ENCODE assay signal across 28 cellular contexts in genomic region chrX:131139072-131139471, GRCh38.
"Had no signal": no experiment of that assay in that cellular context is flagged by ENCODE, and none has a peak within 500 bp of the region (broad histone marks: within the 10 kb centered on the region; RNA-seq: fewer than 3 reads in every experiment).

No MANE protein-coding gene starts in this region.

- H3K9me3 ChIP-seq: ovary, right lobe of liver, sigmoid colon, suprapubic skin, testis, tibial artery, transverse colon, upper lobe of right lung, uterus had no signal

- ATAC-seq: psoas muscle; right cardiac atrium; right lobe of liver; stimulated activated memory B cell treated with anti-CD40 and anti-IgM and Interleukin-4, amounts not matched to agents 10 μg/mL and 1 μg/mL and 100 μg/mL, for 72 hours; stimulated activated naive CD8-positive, alpha-beta T cell treated with anti-CD3 and anti-CD28 coated beads, Interleukin-15, amount 100 ng/mL, for 72 hours; stimulated activated naive CD8-positive, alpha-beta T cell treated with anti-CD3 and anti-CD28 coated beads, Interleukin-15, Interleukin-2, amounts not matched to agents 100 U/mL and 50 U/mL, for 24 hours; upper lobe of right lung had no signal

- H3K27me3 Mint-ChIP-seq: progenitor cell of endocrine pancreas; stimulated activated memory B cell treated with anti-CD40 and anti-IgM and Interleukin-4, amounts not matched to agents 10 μg/mL and 1 μg/mL and 100 μg/mL, for 72 hours; stimulated activated naive CD8-positive, alpha-beta T cell treated with anti-CD3 and anti-CD28 coated beads, Interleukin-15, amount 100 ng/mL, for 72 hours; type B pancreatic cell had no signal

- H3K27ac Mint-ChIP-seq: natural killer cell; nephron; neural progenitor cell; progenitor cell of endocrine pancreas; stimulated activated memory B cell treated with anti-CD40 and anti-IgM and Interleukin-4, amounts not matched to agents 10 μg/mL and 1 μg/mL and 100 μg/mL, for 72 hours; stimulated activated naive CD8-positive, alpha-beta T cell treated with anti-CD3 and anti-CD28 coated beads, Interleukin-15, amount 100 ng/mL, for 72 hours; type B pancreatic cell had no signal

- H3K4me3 Mint-ChIP-seq: natural killer cell; nephron; neural progenitor cell; stimulated activated memory B cell treated with anti-CD40 and anti-IgM and Interleukin-4, amounts not matched to agents 10 μg/mL and 1 μg/mL and 100 μg/mL, for 72 hours; stimulated activated naive CD8-positive, alpha-beta T cell treated with anti-CD3 and anti-CD28 coated beads, Interleukin-15, amount 100 ng/mL, for 72 hours; type B pancreatic cell had no signal

- H3K36me3 ChIP-seq: neural progenitor cell, ovary, right lobe of liver, sigmoid colon, suprapubic skin, tibial artery, transverse colon, upper lobe of right lung, uterus had no signal

- H3K36me3 Mint-ChIP-seq: natural killer cell; neural progenitor cell; stimulated activated memory B cell treated with anti-CD40 and anti-IgM and Interleukin-4, amounts not matched to agents 10 μg/mL and 1 μg/mL and 100 μg/mL, for 72 hours; type B pancreatic cell had no signal

- H3K4me3 ChIP-seq: neural progenitor cell, ovary, psoas muscle, right lobe of liver, sigmoid colon, suprapubic skin, testis, tibial artery, transverse colon, upper lobe of right lung, uterus had no signal

- DNase-seq: natural killer cell; occipital lobe; ovary; posterior cingulate gyrus; psoas muscle; right cardiac atrium; right lobe of liver; sigmoid colon; small intestine; stimulated activated CD4-positive, alpha-beta T cell treated with anti-CD3 and anti-CD28 coated beads, Interleukin-15, amount 100 ng/mL, for 24 hours; stimulated activated CD4-positive, alpha-beta T cell treated with anti-CD3 and anti-CD28 coated beads, Interleukin-2, amount 100 ng/mL, for 24 hours; stimulated activated CD4-positive, alpha-beta T cell treated with anti-CD3 and anti-CD28 coated beads, Interleukin-2, amount 100 ng/mL, for 48 hours; stimulated activated CD4-positive, alpha-beta T cell treated with anti-CD3 and anti-CD28 coated beads, Interleukin-4, amount 100 ng/mL, for 24 hours; stimulated activated naive CD4-positive, alpha-beta T cell; stimulated activated naive CD8-positive, alpha-beta T cell treated with anti-CD3 and anti-CD28 coated beads, Interleukin-15, amount 100 ng/mL, for 72 hours; stimulated activated naive CD8-positive, alpha-beta T cell treated with anti-CD3 and anti-CD28 coated beads, Interleukin-15, Interleukin-2, amounts not matched to agents 100 U/mL and 50 U/mL, for 24 hours; substantia nigra; testis; tibial artery; transverse colon; upper lobe of right lung; uterus had no signal

- H3K27me3 ChIP-seq: neural progenitor cell, ovary, right lobe of liver, sigmoid colon, suprapubic skin, testis, tibial artery, transverse colon, upper lobe of right lung, uterus had no signal

- H3K9me3 Mint-ChIP-seq: natural killer cell; neural progenitor cell; stimulated activated memory B cell treated with anti-CD40 and anti-IgM and Interleukin-4, amounts not matched to agents 10 μg/mL and 1 μg/mL and 100 μg/mL, for 72 hours; stimulated activated naive CD8-positive, alpha-beta T cell treated with anti-CD3 and anti-CD28 coated beads, Interleukin-15, amount 100 ng/mL, for 72 hours; type B pancreatic cell had no signal

- H3K4me1 Mint-ChIP-seq: natural killer cell; nephron; neural progenitor cell; stimulated activated memory B cell treated with anti-CD40 and anti-IgM and Interleukin-4, amounts not matched to agents 10 μg/mL and 1 μg/mL and 100 μg/mL, for 72 hours; stimulated activated naive CD8-positive, alpha-beta T cell treated with anti-CD3 and anti-CD28 coated beads, Interleukin-15, amount 100 ng/mL, for 72 hours had no signal
